Comparison of ENCODE assay signal across 2 cellular contexts in the genomic region with DNA sequence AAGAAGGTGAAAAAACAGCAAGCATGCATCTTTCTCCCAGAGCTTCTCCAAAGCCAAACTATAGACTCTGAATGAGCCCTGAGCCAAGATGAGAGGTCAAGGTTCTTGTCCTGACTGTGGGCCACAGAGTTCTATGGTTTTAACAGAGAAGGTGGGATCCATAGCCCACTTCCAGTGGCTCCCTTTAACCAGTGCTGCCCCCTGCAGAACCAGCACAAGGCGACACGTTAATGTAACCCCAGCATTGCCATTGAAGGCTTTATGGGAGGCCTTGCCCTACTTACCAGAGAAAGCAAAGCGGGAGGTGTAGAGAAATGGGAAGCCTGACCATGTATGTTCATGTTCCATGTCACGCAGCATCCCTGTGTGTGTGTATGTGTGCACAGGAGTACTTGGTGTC.
TF ChIP-seq lines count a peak whose summit lies in the region.

No MANE protein-coding gene starts in this region.

TF ChIP-seq in SK-N-SH, 30 proteins besides CTCF, POLR2A, EP300 and RAD21 (continued from another document):
- TF ChIP-seq, protein P1, sequence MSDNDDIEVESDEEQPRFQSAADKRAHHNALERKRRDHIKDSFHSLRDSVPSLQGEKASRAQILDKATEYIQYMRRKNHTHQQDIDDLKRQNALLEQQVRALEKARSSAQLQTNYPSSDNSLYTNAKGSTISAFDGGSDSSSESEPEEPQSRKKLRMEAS (IDR thresholded peaks at IDR 0.05; ENCODE audit: low read depth): no peak
- TF ChIP-seq JUND (IDR thresholded peaks at IDR 0.05) (no peak), SMC3 (IDR thresholded peaks at IDR 0.05; ENCODE audit: low read depth, low read length) (no peak), REST (IDR thresholded peaks at IDR 0.05; ENCODE audit: low read depth, low read length) (no peak), FOXM1 (IDR thresholded peaks at IDR 0.05; ENCODE audit: low read depth) (no peak), FOXJ3 (CRISPR knock-in tag; IDR thresholded peaks at IDR 0.05) (no peak), EZH2phosphoT487 (IDR thresholded peaks at IDR 0.05; ENCODE audit: borderline replicate concordance, low read depth) (no peak), POLR2AphosphoS5 (IDR thresholded peaks at IDR 0.05; ENCODE audit: low read depth, low read length) (no peak)
TF ChIP-seq in SK-N-SH: peak in this region for 0.

TF ChIP-seq in SK-N-SH treated with all-trans-retinoic acid at 6 μM for 48 hours, 23 proteins besides CTCF, POLR2A, EP300 and RAD21 (continued from another document):
- TF ChIP-seq, protein P2, sequence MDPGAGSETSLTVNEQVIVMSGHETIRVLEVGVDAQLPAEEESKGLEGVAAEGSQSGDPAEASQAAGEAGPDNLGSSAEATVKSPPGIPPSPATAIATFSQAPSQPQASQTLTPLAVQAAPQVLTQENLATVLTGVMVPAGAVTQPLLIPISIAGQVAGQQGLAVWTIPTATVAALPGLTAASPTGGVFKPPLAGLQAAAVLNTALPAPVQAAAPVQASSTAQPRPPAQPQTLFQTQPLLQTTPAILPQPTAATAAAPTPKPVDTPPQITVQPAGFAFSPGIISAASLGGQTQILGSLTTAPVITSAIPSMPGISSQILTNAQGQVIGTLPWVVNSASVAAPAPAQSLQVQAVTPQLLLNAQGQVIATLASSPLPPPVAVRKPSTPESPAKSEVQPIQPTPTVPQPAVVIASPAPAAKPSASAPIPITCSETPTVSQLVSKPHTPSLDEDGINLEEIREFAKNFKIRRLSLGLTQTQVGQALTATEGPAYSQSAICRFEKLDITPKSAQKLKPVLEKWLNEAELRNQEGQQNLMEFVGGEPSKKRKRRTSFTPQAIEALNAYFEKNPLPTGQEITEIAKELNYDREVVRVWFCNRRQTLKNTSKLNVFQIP (CRISPR knock-in tag; IDR thresholded peaks at IDR 0.05; ENCODE audit: borderline replicate concordance, low read depth): no peak
- no peak for TF ChIP-seq CSRNP3 (CRISPR knock-in tag; IDR thresholded peaks at IDR 0.05)
